ENCODE assay signal across 1 cellular context in the genomic region with DNA sequence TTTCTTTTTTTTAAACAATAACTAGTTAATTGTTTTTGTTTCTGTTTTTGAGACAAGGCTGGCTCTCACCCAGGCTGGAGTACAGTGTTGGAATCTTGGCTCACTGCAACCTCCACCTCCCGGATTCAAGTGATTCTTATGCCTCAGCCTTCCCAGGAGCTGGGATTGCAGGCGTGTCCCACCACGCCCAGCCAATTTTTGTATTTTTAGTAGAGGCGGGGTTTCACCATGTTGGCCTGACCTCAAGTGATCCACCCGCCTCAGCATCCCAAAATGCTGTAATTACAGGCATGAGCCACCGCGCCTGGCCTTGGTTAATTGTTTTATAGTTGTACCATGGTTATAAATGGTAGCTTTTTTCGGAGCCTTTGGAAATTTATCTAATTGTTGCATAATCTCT.
TF ChIP-seq lines count a peak whose summit lies in the region.

No MANE protein-coding gene starts in this region.

TF ChIP-seq in HEK293, 187 proteins besides CTCF, POLR2A, EP300 and RAD21 (continued from another document):
- TF ChIP-seq, protein P1, sequence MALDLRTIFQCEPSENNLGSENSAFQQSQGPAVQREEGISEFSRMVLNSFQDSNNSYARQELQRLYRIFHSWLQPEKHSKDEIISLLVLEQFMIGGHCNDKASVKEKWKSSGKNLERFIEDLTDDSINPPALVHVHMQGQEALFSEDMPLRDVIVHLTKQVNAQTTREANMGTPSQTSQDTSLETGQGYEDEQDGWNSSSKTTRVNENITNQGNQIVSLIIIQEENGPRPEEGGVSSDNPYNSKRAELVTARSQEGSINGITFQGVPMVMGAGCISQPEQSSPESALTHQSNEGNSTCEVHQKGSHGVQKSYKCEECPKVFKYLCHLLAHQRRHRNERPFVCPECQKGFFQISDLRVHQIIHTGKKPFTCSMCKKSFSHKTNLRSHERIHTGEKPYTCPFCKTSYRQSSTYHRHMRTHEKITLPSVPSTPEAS (tag by site-specific recombination; IDR thresholded peaks at IDR 0.05) = no peak
- no peak for TF ChIP-seq ZNF112 (tag by site-specific recombination; IDR thresholded peaks at IDR 0.05)
- no peak for TF ChIP-seq ZSCAN23 (tag by site-specific recombination; IDR thresholded peaks at IDR 0.05)
